Comparison of ENCODE assay signal across 8 cellular contexts in the genomic region with DNA sequence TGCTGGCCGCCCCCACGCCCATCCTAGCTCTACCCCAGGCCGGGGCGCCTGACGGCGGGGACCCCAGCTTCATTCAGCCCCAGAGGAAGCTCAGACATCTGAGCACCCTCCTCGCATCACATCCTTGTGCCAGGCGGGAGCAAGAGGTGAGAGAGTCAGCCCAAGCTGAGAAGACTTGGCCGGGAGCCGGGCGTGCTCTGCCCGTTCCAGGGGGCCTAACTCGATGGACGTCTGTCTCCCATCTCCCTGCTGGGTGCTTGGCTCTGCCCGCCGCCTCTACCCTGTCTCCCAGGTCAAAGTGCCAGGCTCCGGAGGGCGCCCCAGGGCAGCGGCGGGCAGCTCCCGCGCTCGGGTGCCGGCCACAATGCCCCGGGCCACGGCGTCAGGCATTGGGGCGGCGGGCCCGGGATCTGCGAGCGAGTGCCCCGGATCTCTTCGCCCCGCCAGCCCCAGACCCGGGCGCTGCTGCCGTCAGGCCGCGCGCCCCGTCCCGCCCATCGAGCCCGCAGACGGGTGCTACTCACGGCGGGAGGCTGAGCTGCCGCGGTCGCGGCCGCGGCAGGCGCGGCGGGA. TPM values are rescaled to one million over a fixed set of nuclear protein-coding genes. Genes with fewer than 3 reads are reported as not detected.
A peak's percentile ranks its signal among the peaks of the same experiment; 100 is the strongest.
DNase-seq lines count a peak whose midpoint lies in the region; ATAC-seq and TF ChIP-seq lines count a peak whose summit lies in the region.

No MANE protein-coding gene starts in this region.

- H3K27me3 Mint-ChIP-seq in effector memory CD8-positive, alpha-beta T cell, result peaks cover 0 to 8% of the 10 kb centered on the region in 2 donors
- H3K27me3 Mint-ChIP-seq in naive B cell, result peaks cover 0 to 4% (median 0%) of the 10 kb centered on the region in 3 donors

- no TSS peak for BruUV-seq in PC-3 (replicated peaks; lab: Mats Ljungman, UMichigan)

- TF ChIP-seq CTCF in C4-2B (conservative IDR thresholded peaks at IDR 0.05) (no peak), PC-3 (conservative IDR thresholded peaks at IDR 0.05; ENCODE audit: low read depth, low read length) (no peak)

- H3K4me3 ChIP-seq in PC-3 (ENCODE audit: low read length), result peak overlapping the region; percentile 63; the same call in 1 of the 2 replicates

- H3K79me2 ChIP-seq in PC-3 (ENCODE audit: low read length), result no peaks in the 10 kb centered on the region

- H3K4me2 ChIP-seq in PC-3 (ENCODE audit: low read length), result peak overlapping the region; percentile 80

- CTCF ChIA-PET in PC-3 (lab: Charles Lee), result interaction anchor here (0.6 kb wide), 1 partner anchor 196 kb away, joined by 3 read pairs; no protein-coding TSS in a partner anchor

- H3F3A ChIP-seq in PC-3 (ENCODE audit: low read length, unreplicated experiment), result no peaks in the 10 kb centered on the region

- no peak for DNase-seq in PC-3
- no peak for DNase-seq in effector memory CD8-positive, alpha-beta T cell
- no peak for DNase-seq in naive B cell
- no peak for DNase-seq in AG08395 (ENCODE audit: low spot score)

- no peaks in the 10 kb centered on the region for H3K36me3 Mint-ChIP-seq in effector memory CD8-positive, alpha-beta T cell (ENCODE audit: insufficient read depth)
- H3K36me3 Mint-ChIP-seq in naive B cell, result no peaks in the 10 kb centered on the region

- H3K4me1 Mint-ChIP-seq in effector memory CD8-positive, alpha-beta T cell (ENCODE audit: low read depth in 2 of 2), result peaks cover 5 to 12% of the 10 kb centered on the region in 2 donors
- peaks cover 51 to 66% (median 62%) of the 10 kb centered on the region in 3 donors for H3K4me1 Mint-ChIP-seq in naive B cell

- peak overlapping the region; percentile 20; the same call in 1 of the 2 replicates for H3K9ac ChIP-seq in PC-3 (ENCODE audit: low read length)

- peak overlapping the region; percentile 57; the same call in 1 of the 2 replicates for H2AFZ ChIP-seq in PC-3 (ENCODE audit: low read length)

- intact Hi-C loops in PC-3 (cut with micrococcal nuclease), result loop anchor here (5.0 kb wide), 1 partner anchor 94 kb away; no protein-coding TSS in a partner anchor

- H3K27ac ChIP-seq in C4-2B (peak overlapping the region; percentile 68), PC-3 (ENCODE audit: low read length) (no peak overlapping the region)

- H3K27ac Mint-ChIP-seq in effector memory CD8-positive, alpha-beta T cell, result peak overlapping the region; percentile 16 to 76
- H3K27ac Mint-ChIP-seq in naive B cell, result peak overlapping the region in 1 of 6 donors; percentile 29

- POLR2A ChIA-PET in PC-3 (lab: Charles Lee; ENCODE audit: unreplicated experiment), result interaction anchor here (0.6 kb wide), 1 partner anchor 99 kb away, joined by 4 read pairs; no protein-coding TSS in a partner anchor

- H3K27me3 ChIP-seq in PC-3 (ENCODE audit: low read length), result no peaks in the 10 kb centered on the region

- ATAC-seq in GM21381 (IDR thresholded peaks at IDR 0.05; ENCODE audit: unreplicated experiment) (peak; percentile 22), PC-3 (peak; percentile 54), naive B cell (ENCODE audit: low read depth in 2 of 2) (peak; percentile 10 to 17), HG02973 (IDR thresholded peaks at IDR 0.05; ENCODE audit: unreplicated experiment) (no peak), HG03159 (IDR thresholded peaks at IDR 0.05; ENCODE audit: unreplicated experiment) (no peak)
- peak; percentile 66 for ATAC-seq in effector memory CD8-positive, alpha-beta T cell (replicated peaks)

- peak overlapping the region; percentile 57 to 65 for H3K4me3 Mint-ChIP-seq in effector memory CD8-positive, alpha-beta T cell
- peak overlapping the region; percentile 22 to 90 (median 78) for H3K4me3 Mint-ChIP-seq in naive B cell

- H3K36me3 ChIP-seq in PC-3 (ENCODE audit: low read depth, low read length), result no peaks in the 10 kb centered on the region

- no peaks in the 10 kb centered on the region for H3K9me3 Mint-ChIP-seq in effector memory CD8-positive, alpha-beta T cell
- H3K9me3 Mint-ChIP-seq in naive B cell, result peaks cover 0 to 4% (median 0%) of the 10 kb centered on the region in 7 donors

- no peaks in the 10 kb centered on the region for H4K20me1 ChIP-seq in PC-3 (ENCODE audit: low read length)

- peaks cover 10% of the 10 kb centered on the region; the same call in 1 of the 2 replicates for H3K4me1 ChIP-seq in PC-3 (ENCODE audit: insufficient read depth, low read length)

- H3K9me3 ChIP-seq in PC-3 (ENCODE audit: low read length), result no peaks in the 10 kb centered on the region

- no peaks in the 10 kb centered on the region for H3K9me2 ChIP-seq in PC-3 (replicated peaks; ENCODE audit: low read length)

RNA-seq across cellular contexts. Expression of a gene that starts 0.4 kb away (rescaled TPM):
- total RNA-seq in PC-3 (2014; rRNA removed), result 1.4 and 5.2 TPM in 2 replicates
- polyA plus RNA-seq in naive B cell (ENCODE audit: low read depth in 6 of 6), result 10 to 100 TPM in 1 of 6 donors, 1 to 10 TPM in 2, under 1 TPM in 3; 0.69 to 10.3 (median 0.96) TPM

RNA-seq across cellular contexts. Expression of a gene that starts 47.8 kb away (rescaled TPM):
- 83.7 and 92.4 TPM in 2 replicates for total RNA-seq in PC-3 (2014; rRNA removed)
- 100 to 1,000 TPM; 260 to 473 (median 320) TPM for polyA plus RNA-seq in naive B cell (ENCODE audit: low read depth in 6 of 6)

RNA-seq across cellular contexts. Expression of a gene that starts 49.9 kb away (rescaled TPM):
- 24.3 and 62.3 TPM in 2 replicates for total RNA-seq in PC-3 (2014; rRNA removed)
- polyA plus RNA-seq in naive B cell (ENCODE audit: low read depth in 6 of 6), result 100 to 1,000 TPM in 2 of 6 donors, 10 to 100 TPM in 4; 56.3 to 109 (median 78.0) TPM

Comparison
In these comparisons a context has a peak if more than half of its experiments do, and no peak if none do; other contexts are left out.
1. ATAC-seq: peak in GM21381 (single experiment), PC-3 (single experiment), effector memory CD8-positive, alpha-beta T cell (single experiment) and naive B cell (2 of 2); none in HG02973 (single experiment) and HG03159 (single experiment).